Comparison of ENCODE assay signal across 14 cellular contexts in the genomic region with DNA sequence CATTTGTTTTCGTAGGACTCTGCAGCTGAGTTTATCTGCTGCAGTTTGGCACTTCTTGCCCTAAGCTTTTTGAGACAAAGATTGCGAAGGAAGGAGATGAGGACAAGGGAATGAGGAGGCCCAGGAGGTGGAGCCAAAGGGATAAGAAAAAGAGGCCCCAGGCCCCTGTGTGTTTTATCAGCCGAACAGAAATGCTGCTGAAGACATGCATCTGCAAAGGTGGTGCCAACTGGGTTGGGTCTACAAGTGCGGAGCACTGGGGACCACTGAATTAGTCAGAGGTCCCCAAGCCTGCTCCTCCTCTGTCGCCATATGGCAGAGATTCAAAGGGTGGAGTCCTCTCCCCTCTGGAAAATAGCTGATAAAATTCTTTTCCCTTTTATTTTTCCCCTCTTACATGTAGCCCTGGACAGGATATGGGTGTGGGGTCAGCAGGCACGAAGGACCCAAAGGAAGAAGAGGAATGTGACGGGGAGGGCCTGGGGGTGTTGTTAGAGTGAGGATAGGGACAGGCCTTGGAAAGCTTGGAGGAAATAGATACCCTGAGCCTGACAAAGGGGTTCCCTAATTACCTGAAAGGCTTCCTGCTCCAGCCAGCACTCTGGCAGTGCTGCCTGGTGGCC. TPM values are rescaled to one million over a fixed set of nuclear protein-coding genes. Genes with fewer than 3 reads are reported as not detected.
A peak's percentile ranks its signal among the peaks of the same experiment; 100 is the strongest.
DNase-seq lines count a peak whose midpoint lies in the region; ATAC-seq and TF ChIP-seq lines count a peak whose summit lies in the region.
"Had no signal": no experiment of that assay in that cellular context is flagged by ENCODE, and none has a peak within 500 bp of the region (broad histone marks: within the 10 kb centered on the region; RNA-seq: fewer than 3 reads in every experiment).

No MANE protein-coding gene starts in this region.

- ATAC-seq in HG03139 (IDR thresholded peaks at IDR 0.05; ENCODE audit: unreplicated experiment) (no peak), GM19324 (IDR thresholded peaks at IDR 0.05; ENCODE audit: low FRiP score, unreplicated experiment) (no peak), GM21381 (IDR thresholded peaks at IDR 0.05; ENCODE audit: unreplicated experiment) (no peak)

- H3K27ac ChIP-seq in tibial nerve: peak overlapping the region in 3 of 4 donors; percentile 21 to 85 (median 56)

- no peaks in the 10 kb centered on the region for H3K36me3 ChIP-seq in tibial nerve
- H3K36me3 ChIP-seq: adrenal gland had no signal

- DNase-seq in SKM-1 treated with dmso at 0.1 percent for 144 hours (lab: John Stamatoyannopoulos, UW; ENCODE audit: unreplicated experiment) (peak; percentile 48), epithelial cell of proximal tubule (ENCODE audit: low read depth) (no peak), lung microvascular endothelial cell (ENCODE audit: low read depth in 2 of 2) (peak; percentile 35 to 43), tibial nerve (ENCODE audit: low spot score in 2 of 2) (peak in 1 of 2 donors; percentile 49), NOMO-1 treated with dmso at 0.1 percent for 144 hours (lab: John Stamatoyannopoulos, UW; ENCODE audit: unreplicated experiment) (no peak)
- DNase-seq: KG1, NCI-H1930, substantia nigra had no signal

- H3K4me3 ChIP-seq in epithelial cell of proximal tubule (ENCODE audit: low read depth, low read length) (no peak overlapping the region), tibial nerve (peak overlapping the region in 1 of 4 donors; percentile 60)
- H3K4me3 ChIP-seq: smooth muscle cell had no signal

- TF ChIP-seq POLR2A in tibial nerve (IDR thresholded peaks at IDR 0.05): no peak

- no peaks in the 10 kb centered on the region for H3K9me3 ChIP-seq in tibial nerve
- H3K9me3 ChIP-seq: adrenal gland had no signal

- peak in 1 of 2 donors; percentile 23 for TF ChIP-seq EP300 in tibial nerve (IDR thresholded peaks at IDR 0.05)

- H3K4me1 ChIP-seq in tibial nerve: peaks cover 0 to 36% (median 0%) of the 10 kb centered on the region in 4 donors
- H3K4me1 ChIP-seq: adrenal gland had no signal

- peak; percentile 13 for TF ChIP-seq CTCF in epithelial cell of proximal tubule (conservative IDR thresholded peaks at IDR 0.05; ENCODE audit: low read depth, low read length)
- TF ChIP-seq CTCF in tibial nerve (IDR thresholded peaks at IDR 0.05): peak in 1 of 5 experiments; percentile 21

- WGBS in tibial nerve, 2 donors: 50 to 51% methylated on average over 7 of the region's 7 CpGs

- H3K27me3 ChIP-seq in tibial nerve: peaks cover 0 to 18% of the 10 kb centered on the region in 2 donors
- H3K27me3 ChIP-seq: adrenal gland had no signal

RNA-seq across cellular contexts. Expression of gene CD34, which starts 2.7 kb away (rescaled TPM):
- total RNA-seq in epithelial cell of proximal tubule (under 0.01 TPM in 1 of 2 replicates, not detected in the other), lung microvascular endothelial cell (14.7 and 25.9 TPM in 2 replicates), tibial nerve (10 to 100 TPM; 38.5 to 73.7 (median 55.3) TPM)
- total RNA-seq: activated T-helper 1 cell treated with anti-CD3 and anti-CD28 coated beads, Interleukin-12 subunit alpha, Interleukin-12 subunit beta, Interleukin-2, Interleukin-4 antibody, amounts not matched to agents 30 ng/mL and 10 ng/mL and 1 ng/mL, durations not matched to agents 14 hours and 24 hours and 36 hours; smooth muscle cell had no signal

Comparison
In these comparisons a context has a peak if more than half of its experiments do, and no peak if none do; other contexts are left out.
1. DNase-seq: peak in SKM-1 treated with dmso at 0.1 percent for 144 hours (single experiment) and lung microvascular endothelial cell (2 of 2); none in epithelial cell of proximal tubule (single experiment) and NOMO-1 treated with dmso at 0.1 percent for 144 hours (single experiment).
2. RNA of gene CD34, which starts 2.7 kb away (total RNA-seq): 38.5 to 73.7 TPM in tibial nerve and 14.7 to 25.9 TPM in lung microvascular endothelial cell; under 0.01 TPM in epithelial cell of proximal tubule; every median in the first group is over 10 times any median in the second.